9 cellular contexts compared by ENCODE assay signal in the genomic region with DNA sequence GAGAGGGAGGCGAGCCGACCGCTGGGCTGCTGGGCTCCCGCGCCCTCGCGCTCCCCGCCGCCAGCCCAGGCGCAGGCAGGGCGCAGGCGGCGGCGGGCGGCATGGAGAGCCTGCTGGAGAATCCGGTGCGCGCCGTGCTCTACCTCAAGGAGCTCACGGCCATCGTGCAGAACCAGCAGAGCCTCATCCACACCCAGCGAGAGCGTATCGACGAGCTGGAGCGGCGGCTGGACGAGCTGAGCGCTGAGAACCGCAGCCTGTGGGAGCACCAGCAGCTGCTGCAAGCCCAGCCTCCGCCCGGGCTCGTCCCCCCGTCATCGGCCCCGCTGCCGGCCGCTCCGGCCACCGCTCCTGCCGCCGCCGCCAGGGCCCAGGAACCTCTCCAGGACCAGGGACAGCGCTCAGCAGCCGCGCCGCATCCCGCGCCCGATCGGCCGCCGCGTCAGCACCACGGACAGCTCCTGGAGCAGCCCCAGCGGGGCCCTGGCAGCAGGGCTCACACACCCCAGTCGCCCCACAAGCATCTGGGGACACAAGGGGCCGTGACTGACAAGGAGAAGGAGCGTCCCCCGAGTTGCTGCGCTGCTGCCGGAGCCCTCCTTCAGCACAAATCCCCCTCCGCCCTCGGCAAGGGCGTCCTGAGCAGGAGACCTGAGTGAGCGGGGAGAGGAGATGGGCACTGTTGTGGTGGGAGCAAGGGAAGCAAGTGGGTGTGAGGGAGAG. TPM values are rescaled to one million over a fixed set of nuclear protein-coding genes. Genes with fewer than 3 reads are reported as not detected.
DNase-seq lines count a peak whose midpoint lies in the region; ATAC-seq and TF ChIP-seq lines count a peak whose summit lies in the region.
"Not testable (repeated sequence)": the region's sequence is repeated elsewhere in the genome, so short reads cannot be mapped to it uniquely, and the experiment has no call there.
"Had no signal": no experiment of that assay in that cellular context is flagged by ENCODE, and none has a peak within 500 bp of the region (broad histone marks: within the 10 kb centered on the region; RNA-seq: fewer than 3 reads in every experiment).

No MANE protein-coding gene starts in this region.

- peaks cover 49% of the 10 kb centered on the region for H3K27me3 Mint-ChIP-seq in CD4-positive, alpha-beta T cell
- H3K27me3 Mint-ChIP-seq in central memory CD8-positive, alpha-beta T cell = peaks cover 42% of the 10 kb centered on the region

- not testable (repeated sequence) for H2BK15ac ChIP-seq in mesenchymal stem cell (ENCODE audit: low read depth, poor library complexity, severe bottlenecking)

- CTCF ChIA-PET in CD4-positive, alpha-beta T cell (lab: Charles Lee) = not testable (repeated sequence)

- H2AK5ac ChIP-seq in mesenchymal stem cell (ENCODE audit: low read length, severe bottlenecking) = not testable (repeated sequence)

- H3K4me1 ChIP-seq in HUES64 (ENCODE audit: insufficient read depth, low read length); cardiac muscle cell (ENCODE audit: low read depth); mesenchymal stem cell (ENCODE audit: control insufficient read depth, insufficient read depth, low read depth, low read length): not testable (repeated sequence)

- not testable (repeated sequence) for H3K27ac Mint-ChIP-seq in CD4-positive, alpha-beta T cell; central memory CD8-positive, alpha-beta T cell (ENCODE audit: low read depth)

- H3K23ac ChIP-seq in mesenchymal stem cell (ENCODE audit: low read length in 2 of 2) = not testable (repeated sequence)

- H3K4me3 ChIP-seq in HUES64 (ENCODE audit: low read length) (peak overlapping the region; percentile 52), cardiac muscle cell (peak overlapping the region; percentile 19), mesenchymal stem cell (ENCODE audit: insufficient read depth in 1 of 2, low read depth in 1 of 2, low read length in 2 of 2) (peak overlapping the region in 1 of 2 experiments; percentile 36), skeletal muscle cell (ENCODE audit: low read depth, low read length) (peak overlapping the region; percentile 22)

- not testable (repeated sequence) for H4K8ac ChIP-seq in mesenchymal stem cell (ENCODE audit: low read length)

- TF ChIP-seq CTCF in CD4-positive, alpha-beta T cell (IDR thresholded peaks at IDR 0.05); cardiac muscle cell (IDR thresholded peaks at IDR 0.05; ENCODE audit: low read depth, low read length): not testable (repeated sequence)

- peak in 1 of 10 experiments; percentile 8 for DNase-seq in CD4-positive, alpha-beta T cell
- DNase-seq in activated CD8-positive, alpha-beta memory T cell treated with anti-CD3 and anti-CD28 coated beads for 24 hours = peak; percentile 69
- not testable (repeated sequence) for DNase-seq in central memory CD8-positive, alpha-beta T cell (ENCODE audit: low spot score in 2 of 2); skeletal muscle cell (ENCODE audit: low read depth)
- DNase-seq in cardiac muscle cell (ENCODE audit: low read depth in 1 of 2, low spot score in 1 of 2) (peak; percentile 69 to 79), mesenchymal stem cell (peak; percentile 58)

- H3K27ac ChIP-seq in CD4-positive, alpha-beta T cell (ENCODE audit: low read depth, low read length); HUES64 (ENCODE audit: low read depth, low read length); cardiac muscle cell; mesenchymal stem cell (ENCODE audit: low read length, poor library complexity, severe bottlenecking): not testable (repeated sequence)

- not testable (repeated sequence) for H3K18ac ChIP-seq in mesenchymal stem cell (ENCODE audit: low read depth in 1 of 2, low read length in 2 of 2)

- H3K9me3 ChIP-seq in CD4-positive, alpha-beta T cell (ENCODE audit: control insufficient read depth, low read length); HUES64 (ENCODE audit: insufficient read depth, low read depth, low read length); cardiac muscle cell (ENCODE audit: low read depth); mesenchymal stem cell (ENCODE audit: control insufficient read depth, low read length): not testable (repeated sequence)

- H3K4me1 Mint-ChIP-seq in CD4-positive, alpha-beta T cell (ENCODE audit: low read depth); central memory CD8-positive, alpha-beta T cell: not testable (repeated sequence)

- not testable (repeated sequence) for H4K91ac ChIP-seq in mesenchymal stem cell (ENCODE audit: low read length)

- H3K4ac ChIP-seq in mesenchymal stem cell (ENCODE audit: low read depth in 1 of 2, low read length in 2 of 2) = not testable (repeated sequence)

- H3K36me3 ChIP-seq in HUES64 (ENCODE audit: insufficient read depth, low read length); cardiac muscle cell; mesenchymal stem cell (ENCODE audit: control insufficient read depth in 1 of 2, insufficient read depth in 2 of 2, low read depth in 1 of 2, low read length in 2 of 2): not testable (repeated sequence)

- H2BK120ac ChIP-seq in mesenchymal stem cell (ENCODE audit: low read depth, low read length) = not testable (repeated sequence)

- not testable (repeated sequence) for H2AFZ ChIP-seq in mesenchymal stem cell (ENCODE audit: low read depth, low read length)

- peak overlapping the region; percentile 72 for H3K4me2 ChIP-seq in mesenchymal stem cell (ENCODE audit: low read length, poor library complexity, severe bottlenecking)

- intact Hi-C loops in CD4-positive, alpha-beta T cell (cut with DNase I, micrococcal nuclease) = not testable (repeated sequence)

- not testable (repeated sequence) for H2BK5ac ChIP-seq in mesenchymal stem cell (ENCODE audit: low read depth, low read length, poor library complexity, severe bottlenecking)

- H3K27me3 ChIP-seq in CD4-positive, alpha-beta T cell (ENCODE audit: control insufficient read depth, insufficient read depth, low read length) = peaks cover 37% of the 10 kb centered on the region
- H3K27me3 ChIP-seq in HUES64 (ENCODE audit: insufficient read depth, low read length) (peaks cover 43% of the 10 kb centered on the region), cardiac muscle cell (peaks cover 31% of the 10 kb centered on the region), mesenchymal stem cell (ENCODE audit: control insufficient read depth in 1 of 2, insufficient read depth in 1 of 2, low read length in 2 of 2) (peaks cover 15 to 22% of the 10 kb centered on the region in 2 experiments)

- not testable (repeated sequence) for H3K9me3 Mint-ChIP-seq in CD4-positive, alpha-beta T cell; central memory CD8-positive, alpha-beta T cell

- not testable (repeated sequence) for H3K4me3 Mint-ChIP-seq in CD4-positive, alpha-beta T cell; central memory CD8-positive, alpha-beta T cell

- 6% methylated on average over 31 of the region's 66 CpGs for WGBS in HUES64
- 10% methylated on average over 8 of the region's 66 CpGs for WGBS in mesenchymal stem cell

- POLR2A ChIA-PET in CD4-positive, alpha-beta T cell (lab: Charles Lee) = not testable (repeated sequence)

- H3K79me1 ChIP-seq in mesenchymal stem cell (replicated peaks; ENCODE audit: low read length, poor library complexity, severe bottlenecking) = not testable (repeated sequence)

- H3K36me3 Mint-ChIP-seq in CD4-positive, alpha-beta T cell (ENCODE audit: low read depth); central memory CD8-positive, alpha-beta T cell (ENCODE audit: insufficient read depth): not testable (repeated sequence)

- peak; percentile 98 for ATAC-seq in CD4-positive, alpha-beta T cell (ENCODE audit: poor library complexity)
- peak; percentile 76 for ATAC-seq in GM21723 (IDR thresholded peaks at IDR 0.05; ENCODE audit: unreplicated experiment)
- ATAC-seq in central memory CD8-positive, alpha-beta T cell (replicated peaks; ENCODE audit: extremely low read depth, poor library complexity, severe bottlenecking) = peak; percentile 62

- H3K9ac ChIP-seq in HUES64 (ENCODE audit: low read depth, low read length); mesenchymal stem cell (ENCODE audit: low read length): not testable (repeated sequence)

- H2BK12ac ChIP-seq in mesenchymal stem cell (ENCODE audit: low read length in 2 of 2) = not testable (repeated sequence)

- H3K14ac ChIP-seq in mesenchymal stem cell (ENCODE audit: low read length in 2 of 2) = not testable (repeated sequence)

RNA-seq across cellular contexts. Expression of a gene that starts 0.4 kb away (rescaled TPM):
- total RNA-seq in CD4-positive, alpha-beta T cell = under 1 TPM in 1 of 2 experiments, not detected in 1; 0.19 TPM
- polyA plus RNA-seq in HUES64 (2013, experiment 1 of 2) = 0.95 TPM
- 1.1 TPM for polyA plus RNA-seq in HUES64 (2013, experiment 2 of 2)
- total RNA-seq in cardiac muscle cell = 0.21 and 2.7 TPM in 2 replicates
- polyA plus RNA-seq in cardiac muscle cell = 0.42 and 2.9 TPM in 2 replicates
- polyA plus RNA-seq in mesenchymal stem cell (2013, experiment 1 of 2) = 0.39 TPM
- polyA plus RNA-seq in mesenchymal stem cell (2013, experiment 2 of 2) = 0.25 TPM
- total RNA-seq: G401 had no signal
